In genomic region chr20:59214083-59214482, GRCh38 we compare ENCODE assay signal across 30 cellular contexts. TPM values are rescaled to one million over a fixed set of nuclear protein-coding genes. Genes with fewer than 3 reads are reported as not detected.
"Had no signal": no experiment of that assay in that cellular context is flagged by ENCODE, and none has a peak within 500 bp of the region (broad histone marks: within the 10 kb centered on the region; RNA-seq: fewer than 3 reads in every experiment).

No MANE protein-coding gene starts in this region.

- ATAC-seq: activated CD4-positive, CD25-positive, alpha-beta regulatory T cell treated with anti-CD3 and anti-CD28 coated beads, Interleukin-2, amount 50 U/mL, for 24 hours; Panc1; Right ventricle myocardium inferior; T-cell had no signal

- H3K27me3 Mint-ChIP-seq: activated naive CD8-positive, alpha-beta T cell treated with anti-CD3 and anti-CD28 coated beads, Interleukin-2, amount 10 ng/mL, durations not matched to agents 7 days and 5 days; IgD-negative memory B cell; T-cell had no signal

- H3K4me3 Mint-ChIP-seq: activated naive CD8-positive, alpha-beta T cell treated with anti-CD3 and anti-CD28 coated beads, Interleukin-2, amount 10 ng/mL, durations not matched to agents 7 days and 5 days; IgD-negative memory B cell; T-cell had no signal

- H3K9me3 Mint-ChIP-seq: activated naive CD8-positive, alpha-beta T cell treated with anti-CD3 and anti-CD28 coated beads, Interleukin-2, amount 10 ng/mL, durations not matched to agents 7 days and 5 days; IgD-negative memory B cell; T-cell had no signal

- DNase-seq: activated CD4-positive, alpha-beta T cell treated with anti-CD3 and anti-CD28 coated beads for 4 hours; activated CD4-positive, alpha-beta T cell treated with anti-CD3 and anti-CD28 coated beads, Interleukin-2, amount 50 U/mL, for 4 hours; activated CD8-positive, alpha-beta memory T cell treated with anti-CD3 and anti-CD28 coated beads for 24 hours; activated naive CD4-positive, alpha-beta T cell treated with anti-CD3 and anti-CD28 coated beads, Interleukin-2, amount 50 U/mL, for 16 hours; activated naive CD8-positive, alpha-beta T cell treated with anti-CD3 and anti-CD28 coated beads, Interleukin-2, amount 10 ng/mL, durations not matched to agents 7 days and 5 days; activated T-cell treated with anti-CD3 and anti-CD28 coated beads, Interleukin-2, amount 50 U/mL, for 48 hours; adrenal gland; aorta; central memory CD4-positive, alpha-beta T cell; KG1; NCI-H1092; NCI-H1417; NCI-H1930; NCI-H2171; NCI-H2227 treated with DMSO at 0.1 percent for 48 hours; NCI-H446 treated with DMSO at 0.1 percent for 48 hours; NCI-H526; NCI-H774; NK-92 treated with Interleukin-12 subunit alpha and Interleukin-12 subunit beta, amount 100 ng/mL, for 24 hours; OCI-M1; RPMI8226; T-cell; T-helper 2 cell; T1000 had no signal

- H3K27ac Mint-ChIP-seq: activated naive CD8-positive, alpha-beta T cell treated with anti-CD3 and anti-CD28 coated beads, Interleukin-2, amount 10 ng/mL, durations not matched to agents 7 days and 5 days; IgD-negative memory B cell; T-cell had no signal

RNA-seq across cellular contexts. Expression of gene ZNF831, which starts 50.5 kb away (rescaled TPM):
- total RNA-seq: LHCN-M2, M059J had no signal
